Comparison of ENCODE assay signal across 21 cellular contexts in the genomic region with DNA sequence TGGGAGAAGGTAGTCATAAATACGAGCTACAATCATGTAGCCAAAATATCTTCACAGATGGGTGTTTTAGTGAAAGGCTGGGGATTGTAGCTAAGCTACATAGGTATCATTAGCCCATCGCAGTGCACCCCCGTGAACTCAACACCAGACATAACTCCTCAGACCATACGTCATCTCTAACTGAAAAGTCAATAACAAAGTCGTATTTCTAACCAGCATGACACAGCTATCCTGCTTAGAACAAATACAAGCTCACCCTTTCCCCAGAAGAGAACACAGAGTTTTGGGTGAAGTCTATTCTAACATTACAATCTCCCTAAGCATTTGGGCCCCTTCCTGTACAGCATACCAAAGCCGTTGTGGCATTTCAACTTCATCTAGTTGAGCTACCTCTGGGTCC.
"Had no signal": no experiment of that assay in that cellular context is flagged by ENCODE, and none has a peak within 500 bp of the region (broad histone marks: within the 10 kb centered on the region; RNA-seq: fewer than 3 reads in every experiment).

No MANE protein-coding gene starts in this region.

- H3K27me3 ChIP-seq: colonic mucosa, esophagus muscularis mucosa, foreskin keratinocyte, gastroesophageal sphincter, heart left ventricle, hepatocyte, left lung had no signal

- H3K4me1 ChIP-seq: colonic mucosa, esophagus muscularis mucosa, foreskin keratinocyte, gastroesophageal sphincter, heart left ventricle, left lung, lower lobe of right lung had no signal

- H3K9me3 ChIP-seq: colonic mucosa, esophagus muscularis mucosa, gastroesophageal sphincter, lower lobe of right lung had no signal

- FAIRE-seq: endothelial cell of umbilical vein, frontal cortex, islet of Langerhans, keratinocyte had no signal

- H3K36me3 ChIP-seq: colonic mucosa, esophagus muscularis mucosa, gastroesophageal sphincter, heart left ventricle, left lung, lower lobe of right lung had no signal

- H3K4me3 ChIP-seq: colonic mucosa, esophagus muscularis mucosa, gastroesophageal sphincter, heart left ventricle, hepatocyte, left lung, lower lobe of right lung, mucosa of descending colon had no signal

- H3K4me3 Mint-ChIP-seq: dendritic cell treated with granulocyte-macrophage colony-stimulating factor and Interleukin-4, amounts not matched to agents 40 ng/mL and 50 ng/mL, for 4 days; effector memory CD8-positive, alpha-beta T cell; mesothelial cell of epicardium had no signal

- DNase-seq: colonic mucosa; cortex of kidney; effector CD8-positive, alpha-beta T cell; effector memory CD8-positive, alpha-beta T cell; foreskin keratinocyte; heart left ventricle; left cardiac atrium; left lung; left ventricle myocardium superior; lower lobe of right lung; mesenchymal stem cell; mucosa of descending colon had no signal

- H3K4me1 Mint-ChIP-seq: mesothelial cell of epicardium had no signal

- H3K79me2 ChIP-seq: hepatocyte had no signal

- H3K27ac ChIP-seq: colonic mucosa, esophagus muscularis mucosa, foreskin keratinocyte, gastroesophageal sphincter, heart left ventricle, hepatocyte, left lung, lower lobe of right lung had no signal

- H2AFZ ChIP-seq: hepatocyte had no signal

- H3K4me2 ChIP-seq: hepatocyte had no signal

- H3K27ac Mint-ChIP-seq: dendritic cell treated with granulocyte-macrophage colony-stimulating factor and Interleukin-4, amounts not matched to agents 40 ng/mL and 50 ng/mL, for 4 days; effector memory CD8-positive, alpha-beta T cell; mesothelial cell of epicardium had no signal

- H3K27me3 Mint-ChIP-seq: dendritic cell treated with granulocyte-macrophage colony-stimulating factor and Interleukin-4, amounts not matched to agents 40 ng/mL and 50 ng/mL, for 4 days; effector memory CD8-positive, alpha-beta T cell had no signal

- ATAC-seq: effector memory CD8-positive, alpha-beta T cell; foreskin keratinocyte; gastroesophageal sphincter; heart left ventricle; left cardiac atrium; left lung; left ventricle myocardium superior; lower lobe of right lung; mucosa of descending colon had no signal
